Comparison of ENCODE assay signal across 14 cellular contexts in genomic region chr7:1698221-1698620, GRCh38. TPM values are rescaled to one million over a fixed set of nuclear protein-coding genes. Genes with fewer than 3 reads are reported as not detected.
"Had no signal": no experiment of that assay in that cellular context is flagged by ENCODE, and none has a peak within 500 bp of the region (broad histone marks: within the 10 kb centered on the region; RNA-seq: fewer than 3 reads in every experiment).

No MANE protein-coding gene starts in this region.

- H3K4me1 ChIP-seq: transverse colon had no signal

- H3K4me2 ChIP-seq: neural progenitor cell had no signal

- H3K27me3 ChIP-seq: neural progenitor cell, transverse colon had no signal

- H3K9ac ChIP-seq: neural progenitor cell had no signal

- H3K27ac ChIP-seq: heart right ventricle, neural progenitor cell, transverse colon had no signal

- H3K4me3 Mint-ChIP-seq: activated T-helper 1 cell treated with anti-CD3 and anti-CD28 coated beads, Interleukin-12 subunit alpha, Interleukin-12 subunit beta, Interleukin-2, Interleukin-4 antibody, amounts not matched to agents 30 ng/mL and 10 ng/mL and 1 ng/mL, durations not matched to agents 14 hours and 24 hours and 36 hours; neural progenitor cell; stimulated activated naive B cell treated with anti-CD40 and anti-IgM and Interleukin-4, amounts not matched to agents 10 μg/mL and 1 μg/mL and 100 μg/mL, for 72 hours had no signal

- H3K27ac Mint-ChIP-seq: activated T-helper 1 cell treated with anti-CD3 and anti-CD28 coated beads, Interleukin-12 subunit alpha, Interleukin-12 subunit beta, Interleukin-2, Interleukin-4 antibody, amounts not matched to agents 30 ng/mL and 10 ng/mL and 1 ng/mL, durations not matched to agents 14 hours and 24 hours and 36 hours; stimulated activated naive B cell treated with anti-CD40 and anti-IgM and Interleukin-4, amounts not matched to agents 10 μg/mL and 1 μg/mL and 100 μg/mL, for 72 hours had no signal

- DNase-seq: activated CD4-positive, alpha-beta T cell treated with anti-CD3 and anti-CD28 coated beads, Interleukin-2, amount 50 U/mL, for 48 hours; activated naive CD4-positive, alpha-beta T cell; foreskin melanocyte; heart right ventricle; islet precursor cell; stimulated activated CD4-positive, alpha-beta T cell treated with anti-CD3 and anti-CD28 coated beads, Interleukin-2, amount 100 ng/mL, for 24 hours; stimulated activated naive B cell treated with anti-CD40 and anti-IgM and Interleukin-4, amounts not matched to agents 10 μg/mL and 1 μg/mL and 100 μg/mL, for 72 hours; substantia nigra; T-helper 2 cell; transverse colon had no signal

- H3K36me3 ChIP-seq: heart right ventricle, neural progenitor cell, transverse colon had no signal

- ATAC-seq: heart right ventricle; stimulated activated naive B cell treated with anti-CD40 and anti-IgM and Interleukin-4, amounts not matched to agents 10 μg/mL and 1 μg/mL and 100 μg/mL, for 72 hours had no signal

- H3K4me1 Mint-ChIP-seq: stimulated activated naive B cell treated with anti-CD40 and anti-IgM and Interleukin-4, amounts not matched to agents 10 μg/mL and 1 μg/mL and 100 μg/mL, for 72 hours had no signal

- H2AFZ ChIP-seq: neural progenitor cell had no signal

- FAIRE-seq: bronchial epithelial cell, endothelial cell of umbilical vein had no signal

- H3K4me3 ChIP-seq: heart right ventricle, neural progenitor cell, transverse colon had no signal

RNA-seq across cellular contexts. Expression of gene ELFN1, which starts 28.1 kb away (rescaled TPM):
- total RNA-seq: activated T-helper 1 cell treated with anti-CD3 and anti-CD28 coated beads, Interleukin-12 subunit alpha, Interleukin-12 subunit beta, Interleukin-2, Interleukin-4 antibody, amounts not matched to agents 30 ng/mL and 10 ng/mL and 1 ng/mL, durations not matched to agents 14 hours and 24 hours and 36 hours had no signal
